In the genomic region with DNA sequence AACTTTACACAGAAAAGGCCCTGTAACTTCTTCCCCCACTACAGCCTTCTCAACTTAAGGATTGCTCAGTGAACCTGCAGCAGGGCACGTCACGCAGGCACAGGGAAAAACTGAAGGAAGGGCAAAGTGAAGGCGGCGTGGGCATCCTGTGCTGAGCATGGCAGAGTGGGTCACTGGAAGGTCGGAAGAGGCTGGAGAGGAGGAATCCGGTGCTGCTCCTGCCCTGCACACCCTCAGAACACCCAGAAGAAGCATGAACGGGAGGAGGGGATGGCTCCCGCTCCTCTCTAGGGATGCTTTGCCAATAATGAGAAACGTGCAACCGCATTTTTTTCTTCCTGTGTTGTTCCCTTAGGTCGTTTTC, we compare ENCODE assay signal across 14 cellular contexts.
DNase-seq lines count a peak whose midpoint lies in the region; ATAC-seq, FAIRE-seq and TF ChIP-seq lines count a peak whose summit lies in the region.
"Had no signal": no experiment of that assay in that cellular context is flagged by ENCODE, and none has a peak within 500 bp of the region (broad histone marks: within the 10 kb centered on the region; RNA-seq: fewer than 3 reads in every experiment).

No MANE protein-coding gene starts in this region.

- H2AFZ ChIP-seq in parathyroid adenoma: peak overlapping the region; percentile 68

- H3K9me3 ChIP-seq in body of pancreas: no peaks in the 10 kb centered on the region
- no peaks in the 10 kb centered on the region for H3K9me3 ChIP-seq in kidney (ENCODE audit: control insufficient read depth in 1 of 2, low read length in 2 of 2)
- no peaks in the 10 kb centered on the region for H3K9me3 ChIP-seq in parathyroid adenoma (ENCODE audit: control insufficient read depth, low read length)
- no peaks in the 10 kb centered on the region for H3K9me3 ChIP-seq in upper lobe of left lung
- H3K9me3 ChIP-seq: BLaER1 treated with 17β-estradiol and CSF1 and Interleukin-3, amounts not matched to agents 10 nM and 100 nM had no signal

- WGBS in body of pancreas, 2 donors: 24 to 42% methylated on average over 11 of the region's 11 CpGs
- 63 to 69% methylated on average over 11 of the region's 11 CpGs for WGBS in upper lobe of left lung, 2 donors

- H3K4me3 ChIP-seq in body of pancreas (no peak overlapping the region), kidney (ENCODE audit: low read length in 2 of 2) (no peak overlapping the region), parathyroid adenoma (ENCODE audit: low read depth, low read length) (no peak overlapping the region), upper lobe of left lung (no peak overlapping the region)
- H3K4me3 ChIP-seq: BLaER1 treated with 17β-estradiol and CSF1 and Interleukin-3, amounts not matched to agents 10 nM and 100 nM had no signal

- DNase-seq in body of pancreas: no peak
- DNase-seq in kidney: no peak
- no peak for DNase-seq in upper lobe of left lung
- DNase-seq in activated CD4-positive, alpha-beta T cell treated with anti-CD3 and anti-CD28 coated beads, Interleukin-2, amount 50 U/mL, for 48 hours: no peak
- no peak for DNase-seq in SHP77 treated with DMSO at 0.1 percent for 48 hours (lab: John Stamatoyannopoulos, UW)
- DNase-seq: activated CD8-positive, alpha-beta memory T cell treated with anti-CD3 and anti-CD28 coated beads, Interleukin-2, amount 10 ng/mL, durations not matched to agents 7 days and 5 days; activated effector memory CD4-positive, alpha-beta T cell treated with Interleukin-2 at 50 U/mL for 16 hours; DMS153; NCI-H187; stimulated activated naive CD4-positive, alpha-beta T cell had no signal

- ATAC-seq in body of pancreas: no peak
- ATAC-seq in upper lobe of left lung (ENCODE audit: low FRiP score in 2 of 2): no peak
- ATAC-seq in HG02610 (IDR thresholded peaks at IDR 0.05; ENCODE audit: unreplicated experiment): no peak
- ATAC-seq: activated CD4-positive, CD25-positive, alpha-beta regulatory T cell treated with anti-CD3 and anti-CD28 coated beads, Interleukin-2, amount 50 U/mL, for 24 hours; activated CD8-positive, alpha-beta memory T cell treated with anti-CD3 and anti-CD28 coated beads, Interleukin-2, amount 10 ng/mL, durations not matched to agents 7 days and 5 days had no signal

- H3K27ac ChIP-seq in body of pancreas (peak overlapping the region in 3 of 4 donors; percentile 27 to 61 (median 47)), kidney (ENCODE audit: low read depth in 2 of 2, low read length in 2 of 2) (peak overlapping the region; percentile 89 to 90), parathyroid adenoma (peak overlapping the region; percentile 97), upper lobe of left lung (peak overlapping the region; percentile 1 to 77 (median 71))
- H3K27ac ChIP-seq: BLaER1 treated with 17β-estradiol and CSF1 and Interleukin-3, amounts not matched to agents 10 nM and 100 nM had no signal

- H3K27me3 ChIP-seq in body of pancreas (no peaks in the 10 kb centered on the region), parathyroid adenoma (ENCODE audit: control insufficient read depth, insufficient read depth, low read length) (no peaks in the 10 kb centered on the region), upper lobe of left lung (no peaks in the 10 kb centered on the region)
- H3K27me3 ChIP-seq: BLaER1 treated with 17β-estradiol and CSF1 and Interleukin-3, amounts not matched to agents 10 nM and 100 nM had no signal

- peaks cover 50% of the 10 kb centered on the region for H3K4me1 ChIP-seq in body of pancreas
- peaks cover 25 to 43% of the 10 kb centered on the region in 2 donors for H3K4me1 ChIP-seq in kidney (ENCODE audit: control insufficient read depth in 1 of 2, insufficient read depth in 1 of 2, low read depth in 1 of 2, low read length in 2 of 2)
- H3K4me1 ChIP-seq in parathyroid adenoma: peaks cover 55% of the 10 kb centered on the region
- peaks cover 18 to 54% (median 28%) of the 10 kb centered on the region in 4 donors for H3K4me1 ChIP-seq in upper lobe of left lung

- TF ChIP-seq CTCF in body of pancreas (IDR thresholded peaks at IDR 0.05): no peak
- no peak for TF ChIP-seq CTCF in kidney (IDR thresholded peaks at IDR 0.05; ENCODE audit: borderline replicate concordance, extremely low read depth, insufficient read depth)
- TF ChIP-seq CTCF in parathyroid adenoma (IDR thresholded peaks at IDR 0.05): no peak
- no peak for TF ChIP-seq CTCF in upper lobe of left lung (IDR thresholded peaks at IDR 0.05)

- TF ChIP-seq POLR2A in body of pancreas (IDR thresholded peaks at IDR 0.05) (no peak), upper lobe of left lung (IDR thresholded peaks at IDR 0.05) (no peak)

- peak overlapping the region; percentile 32 for H3K4me2 ChIP-seq in parathyroid adenoma (ENCODE audit: low read length)
- H3K4me2 ChIP-seq: BLaER1 treated with 17β-estradiol and CSF1 and Interleukin-3, amounts not matched to agents 10 nM and 100 nM had no signal

- H3K36me3 ChIP-seq in body of pancreas (replicated peaks in 1 of 2; ENCODE audit: insufficient read depth in 1 of 2, low read depth in 2 of 2) (peaks cover 14 to 18% of the 10 kb centered on the region in 2 donors), kidney (ENCODE audit: control insufficient read depth in 1 of 2, insufficient read depth in 2 of 2, low read length in 2 of 2) (peaks cover 12 to 34% of the 10 kb centered on the region in 2 donors), parathyroid adenoma (ENCODE audit: control insufficient read depth, insufficient read depth, low read length) (no peaks in the 10 kb centered on the region), upper lobe of left lung (peaks cover 0 to 23% (median 7%) of the 10 kb centered on the region in 4 donors)

- H3K9ac ChIP-seq in kidney (ENCODE audit: low read length in 2 of 2): peak overlapping the region in 1 of 2 donors; percentile 48
- peak overlapping the region; percentile 10 for H3K9ac ChIP-seq in parathyroid adenoma
- H3K9ac ChIP-seq: BLaER1 treated with 17β-estradiol and CSF1 and Interleukin-3, amounts not matched to agents 10 nM and 100 nM had no signal

- intact Hi-C loops in body of pancreas (cut with DNase I): no loop called here
- intact Hi-C loops in kidney (cut with DNase I): no loop called here

- TF ChIP-seq EP300 in upper lobe of left lung (IDR thresholded peaks at IDR 0.05): no peak

- no peaks in the 10 kb centered on the region for H3K79me2 ChIP-seq in parathyroid adenoma

- no peak for FAIRE-seq in kidney (lab: Jason Lieb, UNC)

Comparison
In these comparisons a context has a peak if more than half of its experiments do, and no peak if none do; other contexts are left out.
1. H3K27ac ChIP-seq: peak in every context shown above with its lines; median percentile 97 in parathyroid adenoma; 90 in kidney; 71 in upper lobe of left lung; 47 in body of pancreas.